ENCODE assay signal across 15 cellular contexts in genomic region chr6:30654798-30655742, GRCh38.
"Had no signal": no experiment of that assay in that cellular context is flagged by ENCODE, and none has a peak within 500 bp of the region (broad histone marks: within the 10 kb centered on the region; RNA-seq: fewer than 3 reads in every experiment).

No MANE protein-coding gene starts in this region.

- H3K27ac ChIP-seq: foreskin keratinocyte, left ventricle myocardium inferior, testis had no signal

- H3K27me3 Mint-ChIP-seq: stimulated activated naive CD8-positive, alpha-beta T cell treated with anti-CD3 and anti-CD28 coated beads, Interleukin-15, amount 100 ng/mL, for 72 hours had no signal

- H3K9me3 Mint-ChIP-seq: activated naive CD4-positive, alpha-beta T cell treated with anti-CD3 and anti-CD28 coated beads for 36 hours; activated T-cell treated with anti-CD3 and anti-CD28 coated beads, Interleukin-2, amount 50 U/mL, for 4 hours; stimulated activated naive CD8-positive, alpha-beta T cell treated with anti-CD3 and anti-CD28 coated beads, Interleukin-15, amount 100 ng/mL, for 72 hours had no signal

- DNase-seq: activated naive CD4-positive, alpha-beta T cell treated with anti-CD3 and anti-CD28 coated beads for 36 hours; activated T-cell treated with anti-CD3 and anti-CD28 coated beads, Interleukin-2, amount 50 U/mL, for 4 hours; amygdala; dorsolateral prefrontal cortex; foreskin keratinocyte; islet precursor cell; left ventricle myocardium inferior; retina; stimulated activated CD4-positive, alpha-beta T cell treated with anti-CD3 and anti-CD28 coated beads, Interleukin-15, amount 100 ng/mL, for 24 hours; stimulated activated CD4-positive, alpha-beta T cell treated with anti-CD3 and anti-CD28 coated beads, Interleukin-4, amount 100 ng/mL, for 24 hours; stimulated activated naive CD8-positive, alpha-beta T cell treated with anti-CD3 and anti-CD28 coated beads, Interleukin-15, amount 100 ng/mL, for 72 hours; T-helper 2 cell; testis had no signal

- H3K4me3 Mint-ChIP-seq: activated naive CD4-positive, alpha-beta T cell treated with anti-CD3 and anti-CD28 coated beads for 36 hours; activated T-cell treated with anti-CD3 and anti-CD28 coated beads, Interleukin-2, amount 50 U/mL, for 4 hours; stimulated activated naive CD8-positive, alpha-beta T cell treated with anti-CD3 and anti-CD28 coated beads, Interleukin-15, amount 100 ng/mL, for 72 hours had no signal

- H3K4me1 ChIP-seq: foreskin keratinocyte, left ventricle myocardium inferior, testis had no signal

- H3K4me3 ChIP-seq: dorsolateral prefrontal cortex, left ventricle myocardium inferior, testis had no signal

- ATAC-seq: activated T-cell treated with anti-CD3 and anti-CD28 coated beads, Interleukin-2, amount 50 U/mL, for 4 hours; foreskin keratinocyte; stimulated activated naive CD8-positive, alpha-beta T cell treated with anti-CD3 and anti-CD28 coated beads, Interleukin-15, amount 100 ng/mL, for 72 hours had no signal

- H3K4me1 Mint-ChIP-seq: stimulated activated naive CD8-positive, alpha-beta T cell treated with anti-CD3 and anti-CD28 coated beads, Interleukin-15, amount 100 ng/mL, for 72 hours had no signal

- H3K27me3 ChIP-seq: dorsolateral prefrontal cortex, foreskin keratinocyte, testis had no signal

- FAIRE-seq: bronchial epithelial cell, TTC549 had no signal

- H3K27ac Mint-ChIP-seq: activated naive CD4-positive, alpha-beta T cell treated with anti-CD3 and anti-CD28 coated beads for 36 hours had no signal

- H3K9me3 ChIP-seq: left ventricle myocardium inferior, testis had no signal
